Comparison of ENCODE assay signal across 2 cellular contexts in genomic region chr19:38660724-38661123, GRCh38.
TF ChIP-seq lines count a peak whose summit lies in the region.

No MANE protein-coding gene starts in this region.

TF ChIP-seq in HCT116, 20 proteins besides CTCF, POLR2A, EP300 and RAD21 (continued from another document):
- TF ChIP-seq, protein P1, sequence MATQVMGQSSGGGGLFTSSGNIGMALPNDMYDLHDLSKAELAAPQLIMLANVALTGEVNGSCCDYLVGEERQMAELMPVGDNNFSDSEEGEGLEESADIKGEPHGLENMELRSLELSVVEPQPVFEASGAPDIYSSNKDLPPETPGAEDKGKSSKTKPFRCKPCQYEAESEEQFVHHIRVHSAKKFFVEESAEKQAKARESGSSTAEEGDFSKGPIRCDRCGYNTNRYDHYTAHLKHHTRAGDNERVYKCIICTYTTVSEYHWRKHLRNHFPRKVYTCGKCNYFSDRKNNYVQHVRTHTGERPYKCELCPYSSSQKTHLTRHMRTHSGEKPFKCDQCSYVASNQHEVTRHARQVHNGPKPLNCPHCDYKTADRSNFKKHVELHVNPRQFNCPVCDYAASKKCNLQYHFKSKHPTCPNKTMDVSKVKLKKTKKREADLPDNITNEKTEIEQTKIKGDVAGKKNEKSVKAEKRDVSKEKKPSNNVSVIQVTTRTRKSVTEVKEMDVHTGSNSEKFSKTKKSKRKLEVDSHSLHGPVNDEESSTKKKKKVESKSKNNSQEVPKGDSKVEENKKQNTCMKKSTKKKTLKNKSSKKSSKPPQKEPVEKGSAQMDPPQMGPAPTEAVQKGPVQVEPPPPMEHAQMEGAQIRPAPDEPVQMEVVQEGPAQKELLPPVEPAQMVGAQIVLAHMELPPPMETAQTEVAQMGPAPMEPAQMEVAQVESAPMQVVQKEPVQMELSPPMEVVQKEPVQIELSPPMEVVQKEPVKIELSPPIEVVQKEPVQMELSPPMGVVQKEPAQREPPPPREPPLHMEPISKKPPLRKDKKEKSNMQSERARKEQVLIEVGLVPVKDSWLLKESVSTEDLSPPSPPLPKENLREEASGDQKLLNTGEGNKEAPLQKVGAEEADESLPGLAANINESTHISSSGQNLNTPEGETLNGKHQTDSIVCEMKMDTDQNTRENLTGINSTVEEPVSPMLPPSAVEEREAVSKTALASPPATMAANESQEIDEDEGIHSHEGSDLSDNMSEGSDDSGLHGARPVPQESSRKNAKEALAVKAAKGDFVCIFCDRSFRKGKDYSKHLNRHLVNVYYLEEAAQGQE (IDR thresholded peaks at IDR 0.05; ENCODE audit: low read depth) = no peak
- TF ChIP-seq, protein P2, sequence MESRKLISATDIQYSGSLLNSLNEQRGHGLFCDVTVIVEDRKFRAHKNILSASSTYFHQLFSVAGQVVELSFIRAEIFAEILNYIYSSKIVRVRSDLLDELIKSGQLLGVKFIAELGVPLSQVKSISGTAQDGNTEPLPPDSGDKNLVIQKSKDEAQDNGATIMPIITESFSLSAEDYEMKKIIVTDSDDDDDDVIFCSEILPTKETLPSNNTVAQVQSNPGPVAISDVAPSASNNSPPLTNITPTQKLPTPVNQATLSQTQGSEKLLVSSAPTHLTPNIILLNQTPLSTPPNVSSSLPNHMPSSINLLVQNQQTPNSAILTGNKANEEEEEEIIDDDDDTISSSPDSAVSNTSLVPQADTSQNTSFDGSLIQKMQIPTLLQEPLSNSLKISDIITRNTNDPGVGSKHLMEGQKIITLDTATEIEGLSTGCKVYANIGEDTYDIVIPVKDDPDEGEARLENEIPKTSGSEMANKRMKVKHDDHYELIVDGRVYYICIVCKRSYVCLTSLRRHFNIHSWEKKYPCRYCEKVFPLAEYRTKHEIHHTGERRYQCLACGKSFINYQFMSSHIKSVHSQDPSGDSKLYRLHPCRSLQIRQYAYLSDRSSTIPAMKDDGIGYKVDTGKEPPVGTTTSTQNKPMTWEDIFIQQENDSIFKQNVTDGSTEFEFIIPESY (IDR thresholded peaks at IDR 0.05; ENCODE audit: extremely low read depth, insufficient replicate concordance, low read length) = no peak
- TF ChIP-seq TCF7L2 (IDR thresholded peaks at IDR 0.05; ENCODE audit: borderline replicate concordance, extremely low read depth, insufficient read depth, insufficient read length) (no peak), EZH2phosphoT487 (IDR thresholded peaks at IDR 0.05; ENCODE audit: borderline replicate concordance) (no peak), FOSL1 (IDR thresholded peaks at IDR 0.05; ENCODE audit: low read depth) (no peak), ZNF274 (IDR thresholded peaks at IDR 0.05; ENCODE audit: low read depth, low read length) (no peak), EGR1 (IDR thresholded peaks at IDR 0.05; ENCODE audit: low read depth) (no peak), YY1 (IDR thresholded peaks at IDR 0.05; ENCODE audit: extremely low read depth, insufficient replicate concordance, low read depth, low read length) (no peak), POLR2AphosphoS5 (IDR thresholded peaks at IDR 0.05; ENCODE audit: low read depth, low read length) (no peak)
- TF ChIP-seq, protein P3, sequence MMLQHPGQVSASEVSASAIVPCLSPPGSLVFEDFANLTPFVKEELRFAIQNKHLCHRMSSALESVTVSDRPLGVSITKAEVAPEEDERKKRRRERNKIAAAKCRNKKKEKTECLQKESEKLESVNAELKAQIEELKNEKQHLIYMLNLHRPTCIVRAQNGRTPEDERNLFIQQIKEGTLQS (IDR thresholded peaks at IDR 0.05) = no peak
TF ChIP-seq in HCT116: peak in this region for 0.

TF ChIP-seq in liver, 16 proteins besides CTCF, POLR2A, EP300 and RAD21 (continued from another document):
- TF ChIP-seq, protein P1 (IDR thresholded peaks at IDR 0.05) = no peak
- TF ChIP-seq EGR1 (IDR thresholded peaks at IDR 0.05; ENCODE audit: low read depth in 2 of 2) = no peak
- no peak for TF ChIP-seq MAX (IDR thresholded peaks at IDR 0.05)
- TF ChIP-seq TAF1 (conservative IDR thresholded peaks at IDR 0.05) = no peak
- no peak for TF ChIP-seq JUND (IDR thresholded peaks at IDR 0.05)
- TF ChIP-seq, protein P2 (IDR thresholded peaks at IDR 0.05) = no peak
- no peak for TF ChIP-seq RXRA (IDR thresholded peaks at IDR 0.05)
- TF ChIP-seq HNF4A (conservative IDR thresholded peaks at IDR 0.05) = no peak
- TF ChIP-seq FOXA1 (IDR thresholded peaks at IDR 0.05) = no peak
- TF ChIP-seq, protein P3 (IDR thresholded peaks at IDR 0.05) = no peak
TF ChIP-seq in liver: peak in this region for 0.
